In the genomic region with DNA sequence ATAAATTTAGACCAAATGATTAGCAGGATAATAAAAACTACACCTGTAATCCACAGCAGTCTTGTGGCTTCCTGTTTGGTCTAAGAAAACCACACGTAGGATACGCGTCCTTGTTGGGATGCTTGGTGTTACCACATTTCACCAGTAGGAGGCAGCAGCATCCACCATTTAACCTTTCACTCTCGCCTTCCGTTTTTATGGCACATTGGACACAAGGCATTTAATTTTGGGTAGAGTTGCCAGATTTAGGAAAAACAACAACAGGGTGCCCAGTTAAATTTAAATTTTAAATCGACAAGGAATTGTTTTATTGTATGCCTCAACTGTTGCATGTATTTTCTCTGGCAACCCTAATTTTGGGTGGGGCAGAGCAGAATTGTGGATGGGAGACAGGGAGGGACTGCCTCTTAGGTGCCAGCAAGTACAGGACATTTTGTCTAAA, we compare ENCODE assay signal across 8 cellular contexts. TPM values are rescaled to one million over a fixed set of nuclear protein-coding genes. Genes with fewer than 3 reads are reported as not detected.
DNase-seq lines count a peak whose midpoint lies in the region; ATAC-seq, FAIRE-seq and TF ChIP-seq lines count a peak whose summit lies in the region.

No MANE protein-coding gene starts in this region.

- under 1% methylated on average over 6 of the region's 6 CpGs for WGBS in right lobe of liver (ENCODE audit: insufficient coverage, low coverage, low lambda C conversion rate, missing lambda C conversion rate)

- H3K4me1 ChIP-seq in right lobe of liver: no peaks in the 10 kb centered on the region

- no peaks in the 10 kb centered on the region for H3K27me3 ChIP-seq in right lobe of liver

- peak; percentile 57 for ATAC-seq in HG03139 (IDR thresholded peaks at IDR 0.05; ENCODE audit: unreplicated experiment)
- ATAC-seq in right lobe of liver: peak; percentile 98 to 100 (median 100)

- no peak for TF ChIP-seq POLR2A in right lobe of liver (IDR thresholded peaks at IDR 0.05)

- no peaks in the 10 kb centered on the region for H3K36me3 ChIP-seq in right lobe of liver

- H3K27ac ChIP-seq in right lobe of liver: no peak overlapping the region

- no peak overlapping the region for H3K4me3 ChIP-seq in right lobe of liver

- no peaks in the 10 kb centered on the region for H3K9me3 ChIP-seq in right lobe of liver

- intact Hi-C loops in right lobe of liver (cut with DNase I): no loop called here

- FAIRE-seq in colon (lab: Jason Lieb, UNC): peak; percentile 43

- TF ChIP-seq CTCF in right lobe of liver (IDR thresholded peaks at IDR 0.05): peak; percentile 96 to 98 (median 96)

- peak; percentile 31 for DNase-seq in NK-92 treated with Interleukin-12 subunit alpha and Interleukin-12 subunit beta, amount 100 ng/mL, for 24 hours (lab: John Stamatoyannopoulos, UW)
- DNase-seq in NK-92 (lab: John Stamatoyannopoulos, UW; ENCODE audit: unreplicated experiment) (no peak), NCI-H345 treated with DMSO at 0.1 percent for 48 hours (lab: John Stamatoyannopoulos, UW; ENCODE audit: unreplicated experiment) (peak; percentile 6), right lobe of liver (peak in 2 of 3 donors; percentile 34 to 76)
- peak; percentile 78 for DNase-seq in activated CD4-positive, alpha-beta T cell treated with anti-CD3 and anti-CD28 coated beads for 48 hours
- DNase-seq in stimulated activated CD4-positive, alpha-beta T cell treated with anti-CD3 and anti-CD28 coated beads, TNF-alpha, amount 100 ng/mL, for 48 hours (ENCODE audit: low read depth in 3 of 3): peak; percentile 39 to 46 (median 43)

RNA-seq across cellular contexts. Expression of gene LRRC31, which starts 6.3 kb away (rescaled TPM):
- 1 to 10 TPM in 5 of 6 experiments, under 1 TPM in 1; 0.78 to 5.0 (median 2.2) TPM for total RNA-seq in right lobe of liver

RNA-seq across cellular contexts. Expression of gene SAMD7, which starts 47.9 kb away (rescaled TPM):
- total RNA-seq in right lobe of liver: not detected

RNA-seq across cellular contexts. Expression of gene LRRC34, which starts 50.8 kb away (rescaled TPM):
- 1 to 10 TPM in 1 of 6 experiments, under 1 TPM in 4, not detected in 1; 0.06 to 1.9 (median 0.60) TPM for total RNA-seq in right lobe of liver

RNA-seq across cellular contexts. Expression of gene LRRIQ4, which starts 50.8 kb away (rescaled TPM):
- not detected for total RNA-seq in right lobe of liver
